Comparison of ENCODE assay signal across 15 cellular contexts in the genomic region with DNA sequence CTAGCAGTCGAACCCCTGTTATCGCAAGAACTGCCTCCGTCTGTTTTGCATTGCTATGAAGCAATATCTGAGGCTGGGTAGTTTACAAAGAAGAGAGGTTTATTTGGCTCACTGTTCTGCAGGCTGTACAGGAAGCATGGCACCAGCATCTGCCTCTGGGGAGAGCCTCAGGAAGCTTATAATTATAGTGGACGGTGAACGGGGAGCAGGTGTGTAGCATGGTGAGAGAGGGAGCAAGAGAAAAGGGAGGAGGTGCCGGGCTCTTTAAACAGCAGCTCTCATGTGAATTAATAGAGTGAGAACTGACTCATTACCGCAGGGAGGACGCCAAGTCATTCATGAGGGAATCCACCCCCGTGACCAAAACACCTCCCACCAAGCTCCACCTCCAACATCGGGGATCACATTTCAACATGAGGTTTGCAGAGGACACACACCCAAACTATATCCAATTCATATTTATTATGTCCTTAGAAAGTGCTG.
A peak's percentile ranks its signal among the peaks of the same experiment; 100 is the strongest.
DNase-seq lines count a peak whose midpoint lies in the region; ATAC-seq and TF ChIP-seq lines count a peak whose summit lies in the region.
"Had no signal": no experiment of that assay in that cellular context is flagged by ENCODE, and none has a peak within 500 bp of the region (broad histone marks: within the 10 kb centered on the region; RNA-seq: fewer than 3 reads in every experiment).

No MANE protein-coding gene starts in this region.

- H3K27ac ChIP-seq in brain microvascular endothelial cell = no peak overlapping the region
- H3K27ac ChIP-seq: 22Rv1, cardiac muscle cell, skin epidermis, thoracic aorta had no signal

- TF ChIP-seq CTCF in brain microvascular endothelial cell (IDR thresholded peaks at IDR 0.05; ENCODE audit: low read depth, low read length, missing control alignments) = no peak

- no peak for ATAC-seq in left ventricle myocardium superior
- no peak for ATAC-seq in HG03095 (IDR thresholded peaks at IDR 0.05; ENCODE audit: unreplicated experiment)
- ATAC-seq in HG02884 (IDR thresholded peaks at IDR 0.05; ENCODE audit: unreplicated experiment) = no peak
- ATAC-seq: activated CD8-positive, alpha-beta T cell treated with anti-CD3 and anti-CD28 coated beads, Interleukin-2, amount 10 ng/mL, durations not matched to agents 7 days and 5 days had no signal

- in situ Hi-C loops in brain microvascular endothelial cell (cut with HindIII; ENCODE audit: low pct_ligation_motif_present, low sequenced_read_pairs) = no loop called here

- DNase-seq in NCI-H2171 treated with DMSO at 0.1 percent for 48 hours (lab: John Stamatoyannopoulos, UW) (peak; percentile 24), NCI-H2171 (lab: John Stamatoyannopoulos, UW) (no peak), M059J (ENCODE audit: low read depth) (peak; percentile 84), brain microvascular endothelial cell (peak; percentile 51), left kidney (ENCODE audit: low read depth, low spot score) (peak; percentile 69), left ventricle myocardium superior (no peak)
- DNase-seq: activated CD8-positive, alpha-beta T cell treated with anti-CD3 and anti-CD28 coated beads, Interleukin-2, amount 10 ng/mL, durations not matched to agents 7 days and 5 days; activated gamma-delta T cell had no signal

- intact Hi-C loops in left ventricle myocardium superior (cut with micrococcal nuclease) = no loop called here

- no peaks in the 10 kb centered on the region for H3K36me3 ChIP-seq in brain microvascular endothelial cell (replicated peaks)
- H3K36me3 ChIP-seq: cardiac muscle cell, HAP-1, thoracic aorta had no signal

- no peak overlapping the region for H3K4me3 ChIP-seq in brain microvascular endothelial cell (ENCODE audit: low read depth, low read length)
- H3K4me3 ChIP-seq: cardiac muscle cell, HAP-1, skin epidermis, thoracic aorta had no signal

- H3K27me3 ChIP-seq in brain microvascular endothelial cell (replicated peaks) = no peaks in the 10 kb centered on the region
- H3K27me3 ChIP-seq: cardiac muscle cell had no signal

Comparison
In these comparisons a context has a peak if more than half of its experiments do, and no peak if none do; other contexts are left out.
1. DNase-seq: peak in NCI-H2171 treated with DMSO at 0.1 percent for 48 hours (single experiment), M059J (single experiment), brain microvascular endothelial cell (single experiment) and left kidney (single experiment); none in NCI-H2171 (single experiment) and left ventricle myocardium superior (single experiment).